17 cellular contexts compared by ENCODE assay signal in the genomic region with DNA sequence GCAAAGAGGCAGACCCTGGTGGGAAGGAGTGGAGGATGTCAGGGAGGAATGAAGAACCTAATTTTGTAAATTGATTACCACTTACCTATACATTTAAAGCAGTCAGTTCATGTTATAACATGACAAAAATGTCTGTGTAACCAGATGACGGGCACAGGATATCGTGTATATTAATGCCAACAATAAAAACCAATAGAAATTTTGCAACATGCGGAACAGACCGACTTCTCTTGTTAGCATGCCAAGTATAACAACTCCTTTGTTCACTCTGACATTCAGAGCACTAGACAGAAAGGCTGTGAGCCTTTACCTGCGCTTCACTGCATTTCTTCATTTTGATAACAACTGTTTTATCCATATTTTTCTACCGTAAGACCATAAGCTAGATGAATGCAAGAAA.
"Had no signal": no experiment of that assay in that cellular context is flagged by ENCODE, and none has a peak within 500 bp of the region (broad histone marks: within the 10 kb centered on the region; RNA-seq: fewer than 3 reads in every experiment).

No MANE protein-coding gene starts in this region.

- H3K36me3 ChIP-seq: gastroesophageal sphincter, heart right ventricle, pancreas, tibial nerve had no signal

- H3K9me3 Mint-ChIP-seq: brain; effector memory CD8-positive, alpha-beta T cell; naive B cell had no signal

- H3K9me3 ChIP-seq: gastroesophageal sphincter, heart right ventricle, pancreas, tibial nerve had no signal

- H3K27ac ChIP-seq: gastroesophageal sphincter, heart right ventricle, pancreas, tibial nerve had no signal

- ATAC-seq: activated naive CD4-positive, alpha-beta T cell treated with anti-CD3 and anti-CD28 coated beads, Interleukin-2, amount 50 U/mL, for 72 hours; effector memory CD8-positive, alpha-beta T cell; gastroesophageal sphincter; heart right ventricle; pancreas; stimulated activated naive B cell treated with anti-CD40 and anti-IgM and Interleukin-4, amounts not matched to agents 10 μg/mL and 1 μg/mL and 100 μg/mL, for 72 hours had no signal

- DNase-seq: activated CD4-positive, alpha-beta T cell treated with anti-CD3 and anti-CD28 coated beads, Interleukin-2, amount 10 ng/mL, durations not matched to agents 24 days and 14 days; activated CD4-positive, CD25-positive, alpha-beta regulatory T cell; activated effector memory CD4-positive, alpha-beta T cell treated with Interleukin-2 at 50 U/mL for 16 hours; activated T-cell treated with anti-CD3 and anti-CD28 coated beads, Interleukin-2, amount 50 U/mL, for 1 hour; amygdala; effector memory CD8-positive, alpha-beta T cell; heart right ventricle; naive B cell; pancreas; retina; stimulated activated CD4-positive, alpha-beta T cell treated with anti-CD3 and anti-CD28 coated beads, Interleukin-2, amount 100 ng/mL, for 48 hours; stimulated activated naive B cell treated with anti-CD40 and anti-IgM and Interleukin-4, amounts not matched to agents 10 μg/mL and 1 μg/mL and 100 μg/mL, for 72 hours had no signal

- H3K27me3 Mint-ChIP-seq: activated CD4-positive, alpha-beta T cell treated with anti-CD3 and anti-CD28 coated beads, Interleukin-2, amount 10 ng/mL, durations not matched to agents 24 days and 14 days; brain; effector memory CD8-positive, alpha-beta T cell; naive B cell; stimulated activated naive B cell treated with anti-CD40 and anti-IgM and Interleukin-4, amounts not matched to agents 10 μg/mL and 1 μg/mL and 100 μg/mL, for 72 hours had no signal

- H3K27ac Mint-ChIP-seq: activated CD4-positive, alpha-beta T cell treated with anti-CD3 and anti-CD28 coated beads, Interleukin-2, amount 10 ng/mL, durations not matched to agents 24 days and 14 days; activated naive CD4-positive, alpha-beta T cell treated with anti-CD3 and anti-CD28 coated beads, Interleukin-2, amount 50 U/mL, for 72 hours; brain; effector memory CD8-positive, alpha-beta T cell; stimulated activated naive B cell treated with anti-CD40 and anti-IgM and Interleukin-4, amounts not matched to agents 10 μg/mL and 1 μg/mL and 100 μg/mL, for 72 hours had no signal

- H3K4me3 ChIP-seq: gastroesophageal sphincter, heart right ventricle, lung, pancreas, tibial nerve had no signal

- H3K4me3 Mint-ChIP-seq: activated CD4-positive, alpha-beta T cell treated with anti-CD3 and anti-CD28 coated beads, Interleukin-2, amount 10 ng/mL, durations not matched to agents 24 days and 14 days; brain; effector memory CD8-positive, alpha-beta T cell; naive B cell; stimulated activated naive B cell treated with anti-CD40 and anti-IgM and Interleukin-4, amounts not matched to agents 10 μg/mL and 1 μg/mL and 100 μg/mL, for 72 hours had no signal
